ENCODE assay signal across 2 cellular contexts in the genomic region with DNA sequence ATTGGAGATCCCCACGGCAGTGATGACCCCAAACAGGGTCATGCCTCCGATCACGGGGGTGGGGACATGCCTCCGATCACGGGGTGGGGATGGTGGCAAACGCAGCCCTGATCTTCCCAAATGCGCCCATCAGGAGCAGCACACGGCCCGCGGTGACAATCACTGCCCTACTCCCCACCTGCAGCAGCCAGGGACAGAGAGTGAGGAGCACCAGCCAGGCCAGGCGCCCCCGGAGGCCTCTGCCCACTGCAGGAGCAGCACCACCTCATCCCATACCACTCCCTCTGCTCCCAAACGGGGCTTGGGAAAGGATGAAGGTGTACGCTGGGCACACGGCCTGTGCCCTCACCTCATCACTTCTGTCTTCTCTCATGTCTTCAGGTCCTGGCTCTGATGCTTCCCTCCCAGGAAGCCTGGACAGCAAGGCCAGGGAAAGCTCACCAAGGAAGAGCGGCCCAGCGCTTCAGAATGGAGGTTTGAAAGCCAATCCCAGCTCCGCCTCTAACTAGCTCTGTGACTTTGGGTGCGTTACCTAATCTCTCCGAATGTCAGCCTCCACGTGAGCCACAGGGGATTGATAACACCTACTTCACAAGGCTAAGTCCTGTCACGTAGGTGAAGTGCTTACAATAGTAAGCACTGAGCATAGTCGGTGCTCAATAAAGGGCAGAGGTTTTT.
A peak's percentile ranks its signal among the peaks of the same experiment; 100 is the strongest.
TF ChIP-seq lines count a peak whose summit lies in the region.

No MANE protein-coding gene starts in this region.

TF ChIP-seq in IMR-90, 13 proteins besides CTCF, POLR2A, EP300 and RAD21:
- no peak for TF ChIP-seq NFE2L2 (IDR thresholded peaks at IDR 0.05; ENCODE audit: low read depth, low read length)
TF ChIP-seq in IMR-90: peak in this region for 0.

TF ChIP-seq in HepG2, 621 proteins besides CTCF, POLR2A, EP300 and RAD21:
- 0 out of 2 replicates have a peak, but pooled peaks have one; percentile 25 for TF ChIP-seq ZNF263 (CRISPR knock-in tag; IDR thresholded peaks at IDR 0.05)
- TF ChIP-seq, protein P1, sequence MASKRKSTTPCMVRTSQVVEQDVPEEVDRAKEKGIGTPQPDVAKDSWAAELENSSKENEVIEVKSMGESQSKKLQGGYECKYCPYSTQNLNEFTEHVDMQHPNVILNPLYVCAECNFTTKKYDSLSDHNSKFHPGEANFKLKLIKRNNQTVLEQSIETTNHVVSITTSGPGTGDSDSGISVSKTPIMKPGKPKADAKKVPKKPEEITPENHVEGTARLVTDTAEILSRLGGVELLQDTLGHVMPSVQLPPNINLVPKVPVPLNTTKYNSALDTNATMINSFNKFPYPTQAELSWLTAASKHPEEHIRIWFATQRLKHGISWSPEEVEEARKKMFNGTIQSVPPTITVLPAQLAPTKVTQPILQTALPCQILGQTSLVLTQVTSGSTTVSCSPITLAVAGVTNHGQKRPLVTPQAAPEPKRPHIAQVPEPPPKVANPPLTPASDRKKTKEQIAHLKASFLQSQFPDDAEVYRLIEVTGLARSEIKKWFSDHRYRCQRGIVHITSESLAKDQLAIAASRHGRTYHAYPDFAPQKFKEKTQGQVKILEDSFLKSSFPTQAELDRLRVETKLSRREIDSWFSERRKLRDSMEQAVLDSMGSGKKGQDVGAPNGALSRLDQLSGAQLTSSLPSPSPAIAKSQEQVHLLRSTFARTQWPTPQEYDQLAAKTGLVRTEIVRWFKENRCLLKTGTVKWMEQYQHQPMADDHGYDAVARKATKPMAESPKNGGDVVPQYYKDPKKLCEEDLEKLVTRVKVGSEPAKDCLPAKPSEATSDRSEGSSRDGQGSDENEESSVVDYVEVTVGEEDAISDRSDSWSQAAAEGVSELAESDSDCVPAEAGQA (IDR thresholded peaks at IDR 0.05; ENCODE audit: low read depth) = no peak
- TF ChIP-seq, protein P1 (CRISPR knock-in tag; IDR thresholded peaks at IDR 0.05; ENCODE audit: borderline replicate concordance) = no peak
